ENCODE assay signal across 2 cellular contexts in the genomic region with DNA sequence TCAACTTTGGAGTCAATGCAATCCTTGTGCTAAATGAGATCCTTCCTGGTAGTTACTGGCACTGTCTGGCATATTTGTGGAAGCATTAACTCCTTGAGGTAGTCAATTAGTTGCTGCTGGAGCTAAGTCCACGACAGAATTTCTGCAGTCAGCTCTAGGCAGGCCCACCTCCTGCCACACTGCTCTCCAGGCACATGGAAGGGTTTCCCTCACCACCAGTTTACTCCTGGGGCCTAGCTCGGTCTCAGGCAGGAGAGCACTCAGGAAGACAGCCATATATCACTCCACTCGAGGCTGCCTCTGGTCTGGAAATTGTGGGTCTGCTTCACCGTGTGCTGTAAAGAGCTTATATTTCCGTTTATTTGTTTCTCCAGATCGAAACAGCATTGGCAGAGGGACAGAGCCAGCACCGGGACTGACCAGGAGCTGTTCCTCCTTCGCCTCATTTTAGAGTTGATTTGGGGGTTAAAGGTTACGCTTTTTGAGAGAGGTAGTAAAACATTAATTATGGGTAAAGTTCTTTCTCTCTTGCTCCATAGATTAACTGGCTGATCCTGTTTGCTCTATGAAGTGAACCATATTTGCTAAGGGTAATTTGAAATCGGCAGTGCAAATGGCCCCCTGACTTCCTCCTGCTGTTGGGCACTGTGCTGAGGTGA.
TF ChIP-seq lines count a peak whose summit lies in the region.

No MANE protein-coding gene starts in this region.

TF ChIP-seq in HEK293, 187 proteins besides CTCF, POLR2A, EP300 and RAD21:
- TF ChIP-seq ZNF335 (tag by site-specific recombination; conservative IDR thresholded peaks at IDR 0.05) (peak; percentile 54; the same call in 1 of the 2 replicates), OSR2 (tag by site-specific recombination; IDR thresholded peaks at IDR 0.05) (no peak), ZFHX2 (tag by site-specific recombination; conservative IDR thresholded peaks at IDR 0.05) (no peak)

TF ChIP-seq in K562, 482 proteins besides CTCF, POLR2A, EP300 and RAD21:
- no peak for TF ChIP-seq ZNF311 (CRISPR knock-in tag; IDR thresholded peaks at IDR 0.05)
- no peak for TF ChIP-seq ZNF551 (CRISPR knock-in tag; IDR thresholded peaks at IDR 0.05)
- no peak for TF ChIP-seq KDM2B (CRISPR knock-in tag; IDR thresholded peaks at IDR 0.05)
- TF ChIP-seq TOE1 (IDR thresholded peaks at IDR 0.05; ENCODE audit: borderline replicate concordance) = no peak
- no peak for TF ChIP-seq TOE1 (CRISPR knock-in tag; IDR thresholded peaks at IDR 0.05; ENCODE audit: borderline replicate concordance, low read depth)
- TF ChIP-seq SREBF1 (IDR thresholded peaks at IDR 0.05; ENCODE audit: borderline replicate concordance, low read depth, low read length) = no peak
- TF ChIP-seq TFAM (CRISPR knock-in tag; conservative IDR thresholded peaks at IDR 0.05) = no peak
- TF ChIP-seq ZNF324 (CRISPR knock-in tag; IDR thresholded peaks at IDR 0.05) = no peak
- no peak for TF ChIP-seq MBD2 (IDR thresholded peaks at IDR 0.05; ENCODE audit: borderline replicate concordance, low read depth)
- no peak for TF ChIP-seq ZNF41 (CRISPR knock-in tag; conservative IDR thresholded peaks at IDR 0.05)
- no peak for TF ChIP-seq PRMT5 (CRISPR knock-in tag; IDR thresholded peaks at IDR 0.05)
- TF ChIP-seq, protein P1, sequence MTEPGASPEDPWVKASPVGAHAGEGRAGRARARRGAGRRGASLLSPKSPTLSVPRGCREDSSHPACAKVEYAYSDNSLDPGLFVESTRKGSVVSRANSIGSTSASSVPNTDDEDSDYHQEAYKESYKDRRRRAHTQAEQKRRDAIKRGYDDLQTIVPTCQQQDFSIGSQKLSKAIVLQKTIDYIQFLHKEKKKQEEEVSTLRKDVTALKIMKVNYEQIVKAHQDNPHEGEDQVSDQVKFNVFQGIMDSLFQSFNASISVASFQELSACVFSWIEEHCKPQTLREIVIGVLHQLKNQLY (CRISPR knock-in tag; conservative IDR thresholded peaks at IDR 0.05) = no peak
- no peak for TF ChIP-seq MYBL2 (IDR thresholded peaks at IDR 0.05; ENCODE audit: low read depth)
- TF ChIP-seq MYBL2 (CRISPR knock-in tag; IDR thresholded peaks at IDR 0.05; ENCODE audit: borderline replicate concordance) = no peak
- no peak for TF ChIP-seq POLR2B (IDR thresholded peaks at IDR 0.05; ENCODE audit: low read depth, partially characterized antibody)
- TF ChIP-seq, protein P2, sequence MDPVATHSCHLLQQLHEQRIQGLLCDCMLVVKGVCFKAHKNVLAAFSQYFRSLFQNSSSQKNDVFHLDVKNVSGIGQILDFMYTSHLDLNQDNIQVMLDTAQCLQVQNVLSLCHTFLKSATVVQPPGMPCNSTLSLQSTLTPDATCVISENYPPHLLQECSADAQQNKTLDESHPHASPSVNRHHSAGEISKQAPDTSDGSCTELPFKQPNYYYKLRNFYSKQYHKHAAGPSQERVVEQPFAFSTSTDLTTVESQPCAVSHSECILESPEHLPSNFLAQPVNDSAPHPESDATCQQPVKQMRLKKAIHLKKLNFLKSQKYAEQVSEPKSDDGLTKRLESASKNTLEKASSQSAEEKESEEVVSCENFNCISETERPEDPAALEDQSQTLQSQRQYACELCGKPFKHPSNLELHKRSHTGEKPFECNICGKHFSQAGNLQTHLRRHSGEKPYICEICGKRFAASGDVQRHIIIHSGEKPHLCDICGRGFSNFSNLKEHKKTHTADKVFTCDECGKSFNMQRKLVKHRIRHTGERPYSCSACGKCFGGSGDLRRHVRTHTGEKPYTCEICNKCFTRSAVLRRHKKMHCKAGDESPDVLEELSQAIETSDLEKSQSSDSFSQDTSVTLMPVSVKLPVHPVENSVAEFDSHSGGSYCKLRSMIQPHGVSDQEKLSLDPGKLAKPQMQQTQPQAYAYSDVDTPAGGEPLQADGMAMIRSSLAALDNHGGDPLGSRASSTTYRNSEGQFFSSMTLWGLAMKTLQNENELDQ (CRISPR knock-in tag; IDR thresholded peaks at IDR 0.05; ENCODE audit: borderline replicate concordance) = no peak
- no peak for TF ChIP-seq PHB2 (IDR thresholded peaks at IDR 0.05; ENCODE audit: low read depth)
- TF ChIP-seq ZNF133 (CRISPR knock-in tag; IDR thresholded peaks at IDR 0.05) = no peak
- TF ChIP-seq, protein P3, sequence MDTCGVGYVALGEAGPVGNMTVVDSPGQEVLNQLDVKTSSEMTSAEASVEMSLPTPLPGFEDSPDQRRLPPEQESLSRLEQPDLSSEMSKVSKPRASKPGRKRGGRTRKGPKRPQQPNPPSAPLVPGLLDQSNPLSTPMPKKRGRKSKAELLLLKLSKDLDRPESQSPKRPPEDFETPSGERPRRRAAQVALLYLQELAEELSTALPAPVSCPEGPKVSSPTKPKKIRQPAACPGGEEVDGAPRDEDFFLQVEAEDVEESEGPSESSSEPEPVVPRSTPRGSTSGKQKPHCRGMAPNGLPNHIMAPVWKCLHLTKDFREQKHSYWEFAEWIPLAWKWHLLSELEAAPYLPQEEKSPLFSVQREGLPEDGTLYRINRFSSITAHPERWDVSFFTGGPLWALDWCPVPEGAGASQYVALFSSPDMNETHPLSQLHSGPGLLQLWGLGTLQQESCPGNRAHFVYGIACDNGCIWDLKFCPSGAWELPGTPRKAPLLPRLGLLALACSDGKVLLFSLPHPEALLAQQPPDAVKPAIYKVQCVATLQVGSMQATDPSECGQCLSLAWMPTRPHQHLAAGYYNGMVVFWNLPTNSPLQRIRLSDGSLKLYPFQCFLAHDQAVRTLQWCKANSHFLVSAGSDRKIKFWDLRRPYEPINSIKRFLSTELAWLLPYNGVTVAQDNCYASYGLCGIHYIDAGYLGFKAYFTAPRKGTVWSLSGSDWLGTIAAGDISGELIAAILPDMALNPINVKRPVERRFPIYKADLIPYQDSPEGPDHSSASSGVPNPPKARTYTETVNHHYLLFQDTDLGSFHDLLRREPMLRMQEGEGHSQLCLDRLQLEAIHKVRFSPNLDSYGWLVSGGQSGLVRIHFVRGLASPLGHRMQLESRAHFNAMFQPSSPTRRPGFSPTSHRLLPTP (IDR thresholded peaks at IDR 0.05; ENCODE audit: borderline replicate concordance, extremely low read depth, insufficient read length) = no peak
- TF ChIP-seq, protein P4, sequence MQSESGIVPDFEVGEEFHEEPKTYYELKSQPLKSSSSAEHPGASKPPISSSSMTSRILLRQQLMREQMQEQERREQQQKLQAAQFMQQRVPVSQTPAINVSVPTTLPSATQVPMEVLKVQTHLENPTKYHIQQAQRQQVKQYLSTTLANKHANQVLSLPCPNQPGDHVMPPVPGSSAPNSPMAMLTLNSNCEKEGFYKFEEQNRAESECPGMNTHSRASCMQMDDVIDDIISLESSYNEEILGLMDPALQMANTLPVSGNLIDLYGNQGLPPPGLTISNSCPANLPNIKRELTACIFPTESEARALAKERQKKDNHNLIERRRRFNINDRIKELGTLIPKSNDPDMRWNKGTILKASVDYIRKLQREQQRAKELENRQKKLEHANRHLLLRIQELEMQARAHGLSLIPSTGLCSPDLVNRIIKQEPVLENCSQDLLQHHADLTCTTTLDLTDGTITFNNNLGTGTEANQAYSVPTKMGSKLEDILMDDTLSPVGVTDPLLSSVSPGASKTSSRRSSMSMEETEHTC (IDR thresholded peaks at IDR 0.05) = no peak
- no peak for TF ChIP-seq ZBED1 (IDR thresholded peaks at IDR 0.05)
TF ChIP-seq in K562: peak in this region for 0.
